In the genomic region with DNA sequence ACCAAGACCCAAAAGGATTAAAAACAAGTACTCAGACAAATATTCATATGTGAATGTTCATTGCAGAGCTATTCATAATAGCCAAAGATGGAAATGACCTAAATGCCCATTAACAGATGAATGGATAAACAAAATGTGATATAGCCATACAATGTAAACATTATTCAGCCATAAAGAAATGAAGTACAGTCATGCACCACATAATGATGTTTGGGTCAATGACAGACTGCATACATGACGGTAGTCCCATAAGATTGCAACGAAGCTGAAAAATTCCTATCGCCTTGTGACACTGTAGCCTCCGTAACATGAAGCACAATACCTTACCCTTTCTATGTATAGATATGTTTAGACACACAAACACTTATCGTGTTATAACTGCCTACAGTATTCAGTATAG, we compare ENCODE assay signal across 30 cellular contexts.
"Had no signal": no experiment of that assay in that cellular context is flagged by ENCODE, and none has a peak within 500 bp of the region (broad histone marks: within the 10 kb centered on the region; RNA-seq: fewer than 3 reads in every experiment).

No MANE protein-coding gene starts in this region.

- H3K27me3 ChIP-seq: brain microvascular endothelial cell, colonic mucosa, esophagus squamous epithelium had no signal

- H3K27ac ChIP-seq: brain microvascular endothelial cell, colonic mucosa, epithelial cell of prostate, esophagus squamous epithelium, WERI-Rb-1 had no signal

- ATAC-seq: activated CD4-positive, CD25-positive, alpha-beta regulatory T cell treated with anti-CD3 and anti-CD28 coated beads, Interleukin-2, amount 50 U/mL, for 24 hours; activated CD8-positive, alpha-beta T cell treated with anti-CD3 and anti-CD28 coated beads for 36 hours; activated T-cell treated with anti-CD3 and anti-CD28 coated beads, Interleukin-2, amount 50 U/mL, for 4 hours; activated T-helper 17 cell treated with anti-CD3 and anti-CD28 coated beads, Interleukin-2, amount 50 U/mL, for 72 hours; T-helper 17 cell had no signal

- FAIRE-seq: astrocyte, endometrium, endothelial cell of umbilical vein had no signal

- H3K4me1 ChIP-seq: colonic mucosa had no signal

- H3K9me3 ChIP-seq: colonic mucosa had no signal

- DNase-seq: activated B cell treated with CpG ODN at 0.5 μM for 24 hours; activated CD4-positive, alpha-beta T cell treated with anti-CD3 and anti-CD28 coated beads for 48 hours; activated CD4-positive, alpha-beta T cell treated with anti-CD3 and anti-CD28 coated beads, Interleukin-2, amount 50 U/mL, for 1 hour; activated CD4-positive, alpha-beta T cell treated with anti-CD3 and anti-CD28 coated beads, Interleukin-2, amount 50 U/mL, for 48 hours; activated CD8-positive, alpha-beta memory T cell treated with anti-CD3 and anti-CD28 coated beads for 24 hours; activated CD8-positive, alpha-beta T cell treated with anti-CD3 and anti-CD28 coated beads for 36 hours; activated effector memory CD4-positive, alpha-beta T cell treated with Interleukin-2 at 50 U/mL for 16 hours; activated gamma-delta T cell treated with Interleukin-2 at 50 U/mL for 16 hours; activated naive CD4-positive, alpha-beta T cell treated with anti-CD3 and anti-CD28 coated beads, Interleukin-2, amount 50 U/mL, for 16 hours; activated naive CD4-positive, alpha-beta T cell treated with Interleukin-2 at 50 U/mL for 16 hours; activated T-cell treated with anti-CD3 and anti-CD28 coated beads, Interleukin-2, amount 50 U/mL, for 4 hours; amniotic stem cell; anterior cingulate cortex; brain microvascular endothelial cell; central memory CD4-positive, alpha-beta T cell; cerebellar nuclear complex; colonic mucosa; effector CD8-positive, alpha-beta T cell; esophagus squamous epithelium; foreskin melanocyte; T-helper 1 cell; T-helper 17 cell; T1000; WERI-Rb-1 had no signal

- H3K36me3 ChIP-seq: brain microvascular endothelial cell, colonic mucosa, WERI-Rb-1 had no signal

- H3K4me3 ChIP-seq: colonic mucosa, esophagus squamous epithelium had no signal
